ENCODE assay signal across 30 cellular contexts in genomic region chr14:102496331-102496691, GRCh38.
"Had no signal": no experiment of that assay in that cellular context is flagged by ENCODE, and none has a peak within 500 bp of the region (broad histone marks: within the 10 kb centered on the region; RNA-seq: fewer than 3 reads in every experiment).

No MANE protein-coding gene starts in this region.

- FAIRE-seq: astrocyte, bronchial epithelial cell, endometrium, endothelial cell of umbilical vein, frontal cortex had no signal

- H3K27me3 Mint-ChIP-seq: activated CD8-positive, alpha-beta T cell treated with anti-CD3 and anti-CD28 coated beads for 36 hours; activated naive CD8-positive, alpha-beta T cell; activated T-helper 17 cell treated with anti-CD3 and anti-CD28 coated beads, Interleukin-2, amount 50 U/mL, for 72 hours; T-helper 17 cell had no signal

- H3K27ac Mint-ChIP-seq: activated CD8-positive, alpha-beta T cell treated with anti-CD3 and anti-CD28 coated beads for 36 hours; activated naive CD8-positive, alpha-beta T cell; T-helper 17 cell; T-helper 2 cell treated with Interferon-gamma antibody and Interleukin-4, amounts not matched to agents 5 μg/mL and 100 μg/mL, for 36 hours had no signal

- ATAC-seq: activated CD8-positive, alpha-beta T cell treated with anti-CD3 and anti-CD28 coated beads for 36 hours; activated T-cell treated with anti-CD3 and anti-CD28 coated beads, Interleukin-2, amount 50 U/mL, for 4 hours; activated T-helper 17 cell treated with anti-CD3 and anti-CD28 coated beads, Interleukin-2, amount 50 U/mL, for 72 hours; T-helper 17 cell had no signal

- DNase-seq: activated CD4-positive, alpha-beta T cell treated with anti-CD3 and anti-CD28 coated beads for 1 hour; activated CD4-positive, alpha-beta T cell treated with anti-CD3 and anti-CD28 coated beads for 4 hours; activated CD4-positive, alpha-beta T cell treated with anti-CD3 and anti-CD28 coated beads, Interleukin-2, amount 50 U/mL, for 1 hour; activated CD4-positive, alpha-beta T cell treated with anti-CD3 and anti-CD28 coated beads, Interleukin-2, amount 50 U/mL, for 48 hours; activated CD8-positive, alpha-beta memory T cell treated with anti-CD3 and anti-CD28 coated beads for 24 hours; activated CD8-positive, alpha-beta T cell treated with anti-CD3 and anti-CD28 coated beads for 36 hours; activated effector memory CD4-positive, alpha-beta T cell treated with Interleukin-2 at 50 U/mL for 16 hours; activated gamma-delta T cell treated with Interleukin-2 at 50 U/mL for 16 hours; activated naive CD4-positive, alpha-beta T cell treated with anti-CD3 and anti-CD28 coated beads, Interleukin-2, amount 50 U/mL, for 16 hours; activated naive CD4-positive, alpha-beta T cell treated with Interleukin-2 at 50 U/mL for 16 hours; activated T-cell treated with anti-CD3 and anti-CD28 coated beads, Interleukin-2, amount 50 U/mL, for 4 hours; amniotic stem cell; anterior cingulate cortex; brain microvascular endothelial cell; colonic mucosa; effector CD8-positive, alpha-beta T cell; foreskin fibroblast; glutamatergic neuron; T-helper 1 cell; T-helper 17 cell; T1000 had no signal

- H3K4me1 ChIP-seq: colonic mucosa had no signal

- H3K4me3 ChIP-seq: colonic mucosa had no signal

- H3K9me3 ChIP-seq: colonic mucosa had no signal

- H3K27me3 ChIP-seq: brain microvascular endothelial cell, colonic mucosa had no signal

- H3K36me3 Mint-ChIP-seq: activated naive CD8-positive, alpha-beta T cell had no signal

- H3K36me3 ChIP-seq: colonic mucosa had no signal

- H3K27ac ChIP-seq: brain microvascular endothelial cell, colonic mucosa, epithelial cell of prostate had no signal

- H3K4me3 Mint-ChIP-seq: activated CD8-positive, alpha-beta T cell treated with anti-CD3 and anti-CD28 coated beads for 36 hours; activated naive CD8-positive, alpha-beta T cell; activated T-cell treated with anti-CD3 and anti-CD28 coated beads, Interleukin-2, amount 50 U/mL, for 4 hours; activated T-helper 17 cell treated with anti-CD3 and anti-CD28 coated beads, Interleukin-2, amount 50 U/mL, for 72 hours; T-helper 17 cell; T-helper 2 cell treated with Interferon-gamma antibody and Interleukin-4, amounts not matched to agents 5 μg/mL and 100 μg/mL, for 36 hours had no signal

- H3K9me3 Mint-ChIP-seq: activated CD8-positive, alpha-beta T cell treated with anti-CD3 and anti-CD28 coated beads for 36 hours; activated T-cell treated with anti-CD3 and anti-CD28 coated beads, Interleukin-2, amount 50 U/mL, for 4 hours; activated T-helper 17 cell treated with anti-CD3 and anti-CD28 coated beads, Interleukin-2, amount 50 U/mL, for 72 hours; T-helper 2 cell treated with Interferon-gamma antibody and Interleukin-4, amounts not matched to agents 5 μg/mL and 100 μg/mL, for 36 hours had no signal
